Comparison of ENCODE assay signal across 10 cellular contexts in genomic region chr4:60463846-60464502, GRCh38.
A peak's percentile ranks its signal among the peaks of the same experiment; 100 is the strongest.
DNase-seq lines count a peak whose midpoint lies in the region; ATAC-seq and TF ChIP-seq lines count a peak whose summit lies in the region.
"Had no signal": no experiment of that assay in that cellular context is flagged by ENCODE, and none has a peak within 500 bp of the region (broad histone marks: within the 10 kb centered on the region; RNA-seq: fewer than 3 reads in every experiment).

No MANE protein-coding gene starts in this region.

- H3K36me3 Mint-ChIP-seq in nephron progenitor cell (ENCODE audit: low read depth) (no peaks in the 10 kb centered on the region), T-helper 17 cell (ENCODE audit: low read depth) (no peaks in the 10 kb centered on the region)

- DNase-seq in AG10803 (ENCODE audit: low read depth) (no peak), choroid plexus epithelial cell (ENCODE audit: low read depth) (peak; percentile 37), nephron progenitor cell (no peak), T-helper 17 cell (no peak), germinal center (ENCODE audit: low spot score) (no peak)

- ATAC-seq in GM18868 (IDR thresholded peaks at IDR 0.05; ENCODE audit: unreplicated experiment) (peak; percentile 91), HG02678 (IDR thresholded peaks at IDR 0.05; ENCODE audit: unreplicated experiment) (no peak), T-helper 17 cell (no peak)

- no peaks in the 10 kb centered on the region for H3K4me1 Mint-ChIP-seq in nephron progenitor cell
- no peaks in the 10 kb centered on the region for H3K4me1 Mint-ChIP-seq in T-helper 17 cell

- H3K4me3 ChIP-seq in AG10803 (ENCODE audit: low read length): no peak overlapping the region
- no peak overlapping the region for H3K4me3 ChIP-seq in choroid plexus epithelial cell (ENCODE audit: low read depth, low read length)
- H3K4me3 ChIP-seq: SK-N-MC, smooth muscle cell had no signal

- TF ChIP-seq CTCF in AG10803 (conservative IDR thresholded peaks at IDR 0.05; ENCODE audit: low read length) (peak; percentile 26), LNCAP (IDR thresholded peaks at IDR 0.05) (peak; percentile 39), choroid plexus epithelial cell (conservative IDR thresholded peaks at IDR 0.05; ENCODE audit: low read depth, low read length) (peak; percentile 68), nephron progenitor cell (IDR thresholded peaks at IDR 0.05) (no peak)

- H3K27ac Mint-ChIP-seq in nephron progenitor cell: no peak overlapping the region
- no peak overlapping the region for H3K27ac Mint-ChIP-seq in T-helper 17 cell

- H3K27me3 Mint-ChIP-seq in nephron progenitor cell (ENCODE audit: low read depth, poor library complexity) (no peaks in the 10 kb centered on the region), T-helper 17 cell (no peaks in the 10 kb centered on the region)

- no peaks in the 10 kb centered on the region for H3K9me3 ChIP-seq in T-helper 17 cell (ENCODE audit: control insufficient read depth, low read length, poor library complexity, severe bottlenecking)

- H3K9me3 Mint-ChIP-seq in nephron progenitor cell: peaks cover 18% of the 10 kb centered on the region

- no peak overlapping the region for H3K4me3 Mint-ChIP-seq in nephron progenitor cell
- H3K4me3 Mint-ChIP-seq in T-helper 17 cell: no peak overlapping the region
